Comparison of ENCODE assay signal across 8 cellular contexts in genomic region chr12:49538740-49539403, GRCh38. TPM values are rescaled to one million over a fixed set of nuclear protein-coding genes. Genes with fewer than 3 reads are reported as not detected.
DNase-seq lines count a peak whose midpoint lies in the region; ATAC-seq, FAIRE-seq and TF ChIP-seq lines count a peak whose summit lies in the region.

KCNH3 (plus strand) TSS chr12:49539030; CDS start chr12:49539417, 387 bp downstream.

- BruUV-seq in endothelial cell of umbilical vein (replicated peaks; lab: Mats Ljungman, UMichigan), result no TSS peak

- no peak for FAIRE-seq in endothelial cell of umbilical vein (lab: Jason Lieb, UNC)

- intact Hi-C loops in endothelial cell of umbilical vein (cut with micrococcal nuclease), result no loop called here
- intact Hi-C loops in mucosa of descending colon (cut with DNase I, micrococcal nuclease), result no loop called here

- ATAC-seq in GM18520 (IDR thresholded peaks at IDR 0.05; ENCODE audit: unreplicated experiment) (peak; percentile 49), mucosa of descending colon (peak; percentile 88), GM19324 (IDR thresholded peaks at IDR 0.05; ENCODE audit: low FRiP score, unreplicated experiment) (no peak)

- POLR2A ChIA-PET in endothelial cell of umbilical vein (lab: Charles Lee), result interaction anchor here (0.6 kb wide), 1 partner anchor 121 kb away, joined by 10 read pairs; no protein-coding TSS in a partner anchor

- H3K27me3 ChIP-seq in endothelial cell of umbilical vein (ENCODE audit: control insufficient read depth in 2 of 2, insufficient read depth in 2 of 2, low read length in 2 of 2), result peaks cover 20 to 35% of the 10 kb centered on the region in 2 experiments

- H3K4me3 ChIP-seq in endothelial cell of umbilical vein (replicated peaks in 1 of 3; ENCODE audit: insufficient read depth in 1 of 3, low read depth in 1 of 3, low read length in 3 of 3), result peak within 1 kb of the TSS in 1 of 3 experiments; percentile 17
- H3K4me3 ChIP-seq in mucosa of descending colon, result no peak within 1 kb of the TSS

- no peak within 1 kb of the TSS for H3K9ac ChIP-seq in endothelial cell of umbilical vein (replicated peaks; ENCODE audit: extremely low read depth, insufficient read depth, low read length)

- no peak for TF ChIP-seq CTCF in endothelial cell of umbilical vein (IDR thresholded peaks at IDR 0.05; ENCODE audit: extremely low read depth in 1 of 2, insufficient read depth in 1 of 2, low read depth in 1 of 2, low read length in 2 of 2)
- no peak for TF ChIP-seq CTCF in mucosa of descending colon (IDR thresholded peaks at IDR 0.05)

- CTCF ChIA-PET in endothelial cell of umbilical vein (lab: Charles Lee), result interaction anchor here (0.9 to 3.0 kb wide), 4 partner anchors 14 to 208 kb away, joined by 3 to 14 read pairs (median 5); partner anchors contain the start of gene DNAJC22

- no peaks in the 10 kb centered on the region for H3K9me1 ChIP-seq in endothelial cell of umbilical vein (replicated peaks; ENCODE audit: control insufficient read depth, extremely low read depth, insufficient read depth, low read length)

- no peaks in the 10 kb centered on the region for H3K79me2 ChIP-seq in endothelial cell of umbilical vein (ENCODE audit: control insufficient read depth, insufficient read depth, low read length)

- DNase-seq in HK-2 (ENCODE audit: unreplicated experiment) (peak; percentile 64), NOMO-1 treated with DMSO at 0.1 percent for 48 hours (lab: John Stamatoyannopoulos, UW; ENCODE audit: unreplicated experiment) (peak; percentile 74), endothelial cell of umbilical vein (ENCODE audit: low read depth, low spot score) (peak; percentile 29), mucosa of descending colon (peak; percentile 87 to 91 (median 90))
- DNase-seq in activated CD8-positive, alpha-beta memory T cell treated with anti-CD3 and anti-CD28 coated beads, Interleukin-2, amount 50 U/mL, for 4 hours, result peak; percentile 89
- DNase-seq in stimulated activated CD8-positive, alpha-beta memory T cell treated with anti-CD3 and anti-CD28 coated beads, Interleukin-2, amount 100 ng/mL, for 1 hour (ENCODE audit: low read depth in 2 of 2), result peak; percentile 78 to 79

- H3K36me3 ChIP-seq in endothelial cell of umbilical vein (ENCODE audit: control insufficient read depth in 2 of 2, extremely low read depth in 1 of 2, insufficient read depth in 2 of 2, low read length in 2 of 2) (no peaks in the 10 kb centered on the region), mucosa of descending colon (ENCODE audit: low read depth) (no peaks in the 10 kb centered on the region)

- TF ChIP-seq POLR2A in endothelial cell of umbilical vein (IDR thresholded peaks at IDR 0.05; ENCODE audit: low read depth, low read length), result no peak

- no peak within 1 kb of the TSS for H2AFZ ChIP-seq in endothelial cell of umbilical vein (ENCODE audit: low read depth, low read length)

- peak within 1 kb of the TSS; percentile 13 for H3K4me2 ChIP-seq in endothelial cell of umbilical vein (ENCODE audit: insufficient read depth, low read length)

- no peak within 1 kb of the TSS for H3K27ac ChIP-seq in endothelial cell of umbilical vein (ENCODE audit: insufficient read depth, low read depth, low read length)

- no peaks in the 10 kb centered on the region for H3K9me3 ChIP-seq in endothelial cell of umbilical vein (replicated peaks; ENCODE audit: control insufficient read depth, insufficient read depth, low read length)
- H3K9me3 ChIP-seq in mucosa of descending colon, result no peaks in the 10 kb centered on the region

- H4K20me1 ChIP-seq in endothelial cell of umbilical vein (replicated peaks; ENCODE audit: control insufficient read depth, extremely low read depth, insufficient read depth, low read length), result no peaks in the 10 kb centered on the region

- H3K4me1 ChIP-seq in endothelial cell of umbilical vein (ENCODE audit: control insufficient read depth, extremely low read depth, insufficient read depth, low read length), result peaks cover 8% of the 10 kb centered on the region
- H3K4me1 ChIP-seq in mucosa of descending colon (ENCODE audit: low read depth), result peaks cover 13% of the 10 kb centered on the region

- dilution Hi-C loops in endothelial cell of umbilical vein (cut with MboI; ENCODE audit: extremely low pct_ligation_motif_present, low sequenced_read_pairs), result no loop called here

TF ChIP-seq in endothelial cell of umbilical vein, 7 proteins besides CTCF, POLR2A, EP300 and RAD21:
- TF ChIP-seq MYC (IDR thresholded peaks at IDR 0.05; ENCODE audit: low read depth, low read length) (no peak), FOS (IDR thresholded peaks at IDR 0.05; ENCODE audit: borderline replicate concordance, insufficient read depth, low read length) (no peak), MAX (IDR thresholded peaks at IDR 0.05; ENCODE audit: insufficient read depth, insufficient read length) (no peak)
TF ChIP-seq in endothelial cell of umbilical vein: peak in this region for 0.

RNA-seq across cellular contexts. Expression of gene KCNH3, which starts in this region (rescaled TPM):
- total RNA-seq in endothelial cell of umbilical vein, result 0.13 and 0.18 TPM in 2 replicates
- polyA plus RNA-seq in endothelial cell of umbilical vein, result 0.13 and 0.14 TPM in 2 replicates
- polyA plus RNA-seq in endothelial cell of umbilical vein (2011; cell fraction: cytosol; rRNA removed), result 0.14 and 0.18 TPM in 2 replicates
- polyA plus RNA-seq in endothelial cell of umbilical vein (2011; cell fraction: nucleus; rRNA removed), result 0.37 and 0.43 TPM in 2 replicates
- polyA plus RNA-seq in endothelial cell of umbilical vein (2012), result 0.05 and 0.25 TPM in 2 replicates
- polyA minus RNA-seq in endothelial cell of umbilical vein, result 0.06 and 0.07 TPM in 2 replicates
- polyA minus RNA-seq in endothelial cell of umbilical vein (2011; cell fraction: cytosol; rRNA and poly(A)+ RNA removed), result not detected
- 0.14 TPM in 1 of 2 replicates, not detected in the other for polyA minus RNA-seq in endothelial cell of umbilical vein (2011; cell fraction: nucleus; rRNA and poly(A)+ RNA removed)
- total RNA-seq in mucosa of descending colon, result under 1 TPM in 2 of 3 donors, not detected in 1; 0.13 to 0.19 TPM

Comparison
In these comparisons a context has a peak if more than half of its experiments do, and no peak if none do; other contexts are left out.
1. Peak in DNase-seq and H3K4me2 ChIP-seq in endothelial cell of umbilical vein; RNA of the gene not detected or under 1 TPM.
2. Peak in DNase-seq and ATAC-seq in mucosa of descending colon; RNA of the gene not detected or under 1 TPM.
3. DNase-seq: peak in every context shown above with its lines; median percentile 90 in mucosa of descending colon; 89 in activated CD8-positive, alpha-beta memory T cell treated with anti-CD3 and anti-CD28 coated beads, Interleukin-2, amount 50 U/mL, for 4 hours; 78 in stimulated activated CD8-positive, alpha-beta memory T cell treated with anti-CD3 and anti-CD28 coated beads, Interleukin-2, amount 100 ng/mL, for 1 hour; 74 in NOMO-1 treated with DMSO at 0.1 percent for 48 hours; 64 in HK-2; 29 in endothelial cell of umbilical vein.